Comparison of ENCODE assay signal across 28 cellular contexts in genomic region chr4:14965071-14965470, GRCh38.
"Had no signal": no experiment of that assay in that cellular context is flagged by ENCODE, and none has a peak within 500 bp of the region (broad histone marks: within the 10 kb centered on the region; RNA-seq: fewer than 3 reads in every experiment).

No MANE protein-coding gene starts in this region.

- H3K27ac ChIP-seq: dorsolateral prefrontal cortex, epithelial cell of prostate, gastrocnemius medialis, left lung, neutrophil, parathyroid adenoma, right lobe of liver, suprapubic skin, transverse colon, upper lobe of right lung had no signal

- H3K4me2 ChIP-seq: smooth muscle cell had no signal

- H3K79me2 ChIP-seq: parathyroid adenoma had no signal

- H3K36me3 ChIP-seq: gastrocnemius medialis, left lung, neutrophil, right lobe of liver, suprapubic skin, transverse colon, upper lobe of right lung had no signal

- H3K9ac ChIP-seq: parathyroid adenoma had no signal

- H3K4me3 ChIP-seq: dorsolateral prefrontal cortex, gastrocnemius medialis, left lung, right lobe of liver, smooth muscle cell, suprapubic skin, transverse colon, upper lobe of right lung had no signal

- DNase-seq: central memory CD4-positive, alpha-beta T cell; dorsolateral prefrontal cortex; effector CD8-positive, alpha-beta T cell; endodermal cell; gastrocnemius medialis; head of caudate nucleus; left cardiac atrium; left lung; mesendoderm; naive B cell; right lobe of liver; stimulated activated CD4-positive, alpha-beta T cell treated with anti-CD3 and anti-CD28 coated beads, Interleukin-12 subunit alpha, Interleukin-12 subunit beta, amount 100 ng/mL, for 4 hours; stimulated activated CD4-positive, alpha-beta T cell treated with anti-CD3 and anti-CD28 coated beads, Interleukin-1b, Interleukin-23, amount 100 ng/mL, for 48 hours; stimulated activated CD4-positive, alpha-beta T cell treated with anti-CD3 and anti-CD28 coated beads, Interleukin-4, amount 100 ng/mL, for 1 hour; stimulated activated CD8-positive, alpha-beta memory T cell treated with anti-CD3 and anti-CD28 coated beads, Interleukin-4, amount 100 ng/mL, for 48 hours; stimulated activated naive CD4-positive, alpha-beta T cell; stimulated activated naive CD8-positive, alpha-beta T cell treated with anti-CD3 and anti-CD28 coated beads, Interleukin-15, amount 100 ng/mL, for 72 hours; transverse colon; upper lobe of right lung had no signal

- H3K27me3 ChIP-seq: dorsolateral prefrontal cortex, gastrocnemius medialis, left lung, right lobe of liver, suprapubic skin, transverse colon, upper lobe of right lung had no signal

- H3K9me3 Mint-ChIP-seq: endodermal cell; naive B cell; natural killer cell treated with Interleukin-12 subunit alpha and Interleukin-12 subunit beta and Interleukin-15 and Interleukin-18, amount 100 ng/mL, for 72 hours; stimulated activated naive CD8-positive, alpha-beta T cell treated with anti-CD3 and anti-CD28 coated beads, Interleukin-15, amount 100 ng/mL, for 72 hours had no signal

- H3K4me1 ChIP-seq: gastrocnemius medialis, left lung, suprapubic skin, transverse colon, upper lobe of right lung had no signal

- H3K4me3 Mint-ChIP-seq: endodermal cell; naive B cell; natural killer cell treated with Interleukin-12 subunit alpha and Interleukin-12 subunit beta and Interleukin-15 and Interleukin-18, amount 100 ng/mL, for 72 hours; neural crest cell; stimulated activated naive CD8-positive, alpha-beta T cell treated with anti-CD3 and anti-CD28 coated beads, Interleukin-15, amount 100 ng/mL, for 72 hours had no signal

- H3K9me3 ChIP-seq: gastrocnemius medialis, neutrophil, right lobe of liver, suprapubic skin, transverse colon, upper lobe of right lung had no signal

- H3K27ac Mint-ChIP-seq: endodermal cell; natural killer cell treated with Interleukin-12 subunit alpha and Interleukin-12 subunit beta and Interleukin-15 and Interleukin-18, amount 100 ng/mL, for 72 hours; progenitor cell of endocrine pancreas; stimulated activated naive CD8-positive, alpha-beta T cell treated with anti-CD3 and anti-CD28 coated beads, Interleukin-15, amount 100 ng/mL, for 72 hours had no signal

- H3K36me3 Mint-ChIP-seq: naive B cell; natural killer cell treated with Interleukin-12 subunit alpha and Interleukin-12 subunit beta and Interleukin-15 and Interleukin-18, amount 100 ng/mL, for 72 hours had no signal

- H3K4me1 Mint-ChIP-seq: endodermal cell; naive B cell; neural crest cell; stimulated activated naive CD8-positive, alpha-beta T cell treated with anti-CD3 and anti-CD28 coated beads, Interleukin-15, amount 100 ng/mL, for 72 hours had no signal

- H2AFZ ChIP-seq: parathyroid adenoma had no signal

- ATAC-seq: esophagus mucosa; gastrocnemius medialis; left cardiac atrium; left lung; natural killer cell treated with Interleukin-12 subunit alpha and Interleukin-12 subunit beta and Interleukin-15 and Interleukin-18, amount 100 ng/mL, for 72 hours; right lobe of liver; stimulated activated naive CD8-positive, alpha-beta T cell treated with anti-CD3 and anti-CD28 coated beads, Interleukin-15, amount 100 ng/mL, for 72 hours; upper lobe of right lung had no signal
